Comparison of ENCODE assay signal across 13 cellular contexts in genomic region chr1:183287191-183287675, GRCh38.
DNase-seq lines count a peak whose midpoint lies in the region; ATAC-seq, FAIRE-seq and TF ChIP-seq lines count a peak whose summit lies in the region.
"Had no signal": no experiment of that assay in that cellular context is flagged by ENCODE, and none has a peak within 500 bp of the region (broad histone marks: within the 10 kb centered on the region; RNA-seq: fewer than 3 reads in every experiment).

No MANE protein-coding gene starts in this region.

- H3K4me2 ChIP-seq in endothelial cell of umbilical vein (ENCODE audit: insufficient read depth, low read length) (no peak overlapping the region), mesendoderm (ENCODE audit: low read length) (no peak overlapping the region)

- no peak overlapping the region for H4K5ac ChIP-seq in mesendoderm (ENCODE audit: low read length)

- peaks cover 0 to 13% of the 10 kb centered on the region in 2 donors for H3K4me1 ChIP-seq in adrenal gland (replicated peaks in 1 of 2)
- peaks cover 9% of the 10 kb centered on the region for H3K4me1 ChIP-seq in endothelial cell of umbilical vein (ENCODE audit: control insufficient read depth, extremely low read depth, insufficient read depth, low read length)
- peaks cover 14% of the 10 kb centered on the region for H3K4me1 ChIP-seq in mesendoderm (ENCODE audit: control insufficient read depth, low read depth, low read length)
- H3K4me1 ChIP-seq in testis = peaks cover 23% of the 10 kb centered on the region

- TF ChIP-seq CTCF in adrenal gland (IDR thresholded peaks at IDR 0.05) = no peak
- TF ChIP-seq CTCF in endothelial cell of umbilical vein (IDR thresholded peaks at IDR 0.05; ENCODE audit: extremely low read depth in 1 of 2, insufficient read depth in 1 of 2, low read depth in 1 of 2, low read length in 2 of 2) = no peak
- TF ChIP-seq CTCF in testis (IDR thresholded peaks at IDR 0.05) = no peak

- FAIRE-seq in endothelial cell of umbilical vein (lab: Jason Lieb, UNC) = no peak
- FAIRE-seq: TTC549 had no signal

- in situ Hi-C loops in ACHN (cut with HindIII; ENCODE audit: low pct_ligation_motif_present, low pct_unique_long_range_greater_than_20kb, low sequenced_read_pairs) = no loop called here

- H4K20me1 ChIP-seq in endothelial cell of umbilical vein (replicated peaks; ENCODE audit: control insufficient read depth, extremely low read depth, insufficient read depth, low read length) = no peaks in the 10 kb centered on the region

- H3K27me3 ChIP-seq in adrenal gland = no peaks in the 10 kb centered on the region
- H3K27me3 ChIP-seq in endothelial cell of umbilical vein (ENCODE audit: control insufficient read depth in 2 of 2, insufficient read depth in 2 of 2, low read length in 2 of 2) = no peaks in the 10 kb centered on the region
- H3K27me3 ChIP-seq in mesendoderm (ENCODE audit: insufficient read depth, low read length, poor library complexity) = no peaks in the 10 kb centered on the region
- H3K27me3 ChIP-seq in testis = no peaks in the 10 kb centered on the region

- H3K18ac ChIP-seq in mesendoderm (ENCODE audit: low read length) = peak overlapping the region; percentile 65

- BruUV-seq in endothelial cell of umbilical vein (replicated peaks; lab: Mats Ljungman, UMichigan) = no TSS peak

- intact Hi-C loops in adrenal gland (cut with DNase I) = loop anchor here in 1 of 2 donors (10.0 kb wide), 1 partner anchor 338 kb away; no protein-coding TSS in a partner anchor
- intact Hi-C loops in endothelial cell of umbilical vein (cut with micrococcal nuclease) = no loop called here
- intact Hi-C loops in testis (cut with DNase I; ENCODE audit: low total_unique reads) = no loop called here

- no peak for ATAC-seq in HG03469 (IDR thresholded peaks at IDR 0.05; ENCODE audit: unreplicated experiment)
- ATAC-seq in HG03342 (IDR thresholded peaks at IDR 0.05; ENCODE audit: unreplicated experiment) = no peak

- no peaks in the 10 kb centered on the region for H3K79me1 ChIP-seq in mesendoderm (ENCODE audit: low read length)

- POLR2A ChIA-PET in endothelial cell of umbilical vein (lab: Charles Lee) = no interaction called here

- no peak overlapping the region for H3K4ac ChIP-seq in mesendoderm (ENCODE audit: low read depth, low read length)

- TF ChIP-seq POLR2A in adrenal gland (IDR thresholded peaks at IDR 0.05) (no peak), endothelial cell of umbilical vein (IDR thresholded peaks at IDR 0.05; ENCODE audit: low read depth, low read length) (no peak), testis (IDR thresholded peaks at IDR 0.05) (no peak)

- CTCF ChIA-PET in endothelial cell of umbilical vein (lab: Charles Lee) = interaction anchor here (0.8 to 1.8 kb wide), 2 partner anchors 52 to 179 kb away, joined by 3 to 7 read pairs; no protein-coding TSS in a partner anchor

- no peak overlapping the region for H3K23ac ChIP-seq in mesendoderm (ENCODE audit: low read length)

- no peaks in the 10 kb centered on the region for H3K79me2 ChIP-seq in endothelial cell of umbilical vein (ENCODE audit: control insufficient read depth, insufficient read depth, low read length)
- no peaks in the 10 kb centered on the region for H3K79me2 ChIP-seq in mesendoderm (ENCODE audit: control insufficient read depth, insufficient read depth, low read length)

- H3K27ac ChIP-seq in adrenal gland (peak overlapping the region in 2 of 5 donors; percentile 18 to 64), endothelial cell of umbilical vein (ENCODE audit: insufficient read depth, low read depth, low read length) (no peak overlapping the region), mesendoderm (ENCODE audit: low read depth, low read length) (peak overlapping the region; percentile 48), testis (peak overlapping the region; percentile 53 to 55)

- peak overlapping the region; percentile 41 for H2BK5ac ChIP-seq in mesendoderm (ENCODE audit: low read length)

- H3K9ac ChIP-seq in endothelial cell of umbilical vein (replicated peaks; ENCODE audit: extremely low read depth, insufficient read depth, low read length) (no peak overlapping the region), mesendoderm (ENCODE audit: low read length) (no peak overlapping the region)

- dilution Hi-C loops in endothelial cell of umbilical vein (cut with MboI; ENCODE audit: extremely low pct_ligation_motif_present, low sequenced_read_pairs) = no loop called here

- no peak overlapping the region for H3K4me3 ChIP-seq in adrenal gland
- H3K4me3 ChIP-seq in endothelial cell of umbilical vein (replicated peaks in 1 of 3; ENCODE audit: insufficient read depth in 1 of 3, low read depth in 1 of 3, low read length in 3 of 3) = no peak overlapping the region
- H3K4me3 ChIP-seq in mesendoderm (ENCODE audit: low read length) = no peak overlapping the region
- H3K4me3 ChIP-seq in testis = no peak overlapping the region
- H3K4me3 ChIP-seq: skin epidermis had no signal

- peak; percentile 28 to 86 (median 68) for DNase-seq in adrenal gland
- DNase-seq in endothelial cell of umbilical vein (ENCODE audit: low read depth, low spot score) = peak; percentile 78
- DNase-seq in mesendoderm = peak; percentile 96
- peak; percentile 81 for DNase-seq in testis
- no peak for DNase-seq in ACHN
- DNase-seq in HuH-7.5 (ENCODE audit: low spot score) = no peak
- DNase-seq: activated CD8-positive, alpha-beta memory T cell treated with anti-CD3 and anti-CD28 coated beads, Interleukin-2, amount 50 U/mL, for 4 hours; Karpas-422; NCI-H2227 treated with DMSO at 0.1 percent for 48 hours had no signal

- no peak overlapping the region for H4K8ac ChIP-seq in mesendoderm (ENCODE audit: low read depth, low read length)

- WGBS in adrenal gland, 4 donors = 41 to 60% (median 45%) methylated on average over 2 to 5 of the region's 5 CpGs
- no CpG with 5 or more reads among the region's 5 CpGs for WGBS in mesendoderm (ENCODE audit: extremely low coverage, insufficient coverage, low lambda C conversion rate)
- 33 to 48% methylated on average over 5 of the region's 5 CpGs for WGBS in testis, 2 donors

- no peak overlapping the region for H2AFZ ChIP-seq in endothelial cell of umbilical vein (ENCODE audit: low read depth, low read length)

- H3K9me3 ChIP-seq in adrenal gland (replicated peaks in 1 of 3) (no peaks in the 10 kb centered on the region), endothelial cell of umbilical vein (replicated peaks; ENCODE audit: control insufficient read depth, insufficient read depth, low read length) (no peaks in the 10 kb centered on the region), testis (no peaks in the 10 kb centered on the region)

- H2BK15ac ChIP-seq in mesendoderm (replicated peaks; ENCODE audit: low read depth) = no peak overlapping the region

- no peaks in the 10 kb centered on the region for H3K9me1 ChIP-seq in endothelial cell of umbilical vein (replicated peaks; ENCODE audit: control insufficient read depth, extremely low read depth, insufficient read depth, low read length)

- peak overlapping the region; percentile 68 for H3K56ac ChIP-seq in mesendoderm (ENCODE audit: low read length)

- H3K36me3 ChIP-seq in adrenal gland (replicated peaks in 1 of 2) (no peaks in the 10 kb centered on the region), endothelial cell of umbilical vein (ENCODE audit: control insufficient read depth in 2 of 2, extremely low read depth in 1 of 2, insufficient read depth in 2 of 2, low read length in 2 of 2) (no peaks in the 10 kb centered on the region), mesendoderm (ENCODE audit: control insufficient read depth, insufficient read depth, low read length) (no peaks in the 10 kb centered on the region), testis (ENCODE audit: low read depth, missing control alignments) (no peaks in the 10 kb centered on the region)

- no peak overlapping the region for H2BK120ac ChIP-seq in mesendoderm (ENCODE audit: low read depth, low read length)

- H2AK5ac ChIP-seq in mesendoderm (ENCODE audit: low read length) = no peak overlapping the region

TF ChIP-seq in endothelial cell of umbilical vein, 7 proteins besides CTCF, POLR2A, EP300 and RAD21:
- TF ChIP-seq MAX (IDR thresholded peaks at IDR 0.05; ENCODE audit: insufficient read depth, insufficient read length) (no peak), FOS (IDR thresholded peaks at IDR 0.05; ENCODE audit: borderline replicate concordance, insufficient read depth, low read length) (no peak)

Comparison
In these comparisons a context has a peak if more than half of its experiments do, and no peak if none do; other contexts are left out.
1. DNase-seq: peak in adrenal gland (7 of 7), endothelial cell of umbilical vein (single experiment), mesendoderm (single experiment) and testis (single experiment); none in ACHN (single experiment) and HuH-7.5 (single experiment).